In the genomic region with DNA sequence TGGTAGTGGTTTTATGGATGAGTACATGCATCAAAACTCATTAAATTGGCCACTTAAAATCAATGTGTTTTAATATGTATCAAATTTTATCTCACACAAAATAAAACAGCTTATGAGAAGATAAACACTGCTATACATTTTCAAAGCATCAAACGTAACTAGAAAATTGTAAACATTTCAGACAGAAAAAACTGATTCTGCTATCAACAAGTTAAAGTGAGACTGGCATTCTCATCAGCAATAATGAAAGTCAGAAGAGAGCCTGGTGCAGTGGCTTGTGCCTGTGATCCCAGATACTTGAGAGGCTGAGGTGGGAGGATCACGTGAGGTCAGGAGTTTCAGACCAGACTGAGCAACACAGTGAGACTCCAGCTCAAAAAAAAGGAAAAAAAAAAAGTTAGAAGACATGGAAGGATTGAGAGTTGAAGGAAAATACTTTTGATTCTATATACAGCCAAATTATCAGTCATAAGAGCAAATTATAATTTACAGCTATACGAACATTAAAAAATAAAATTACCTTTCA, we compare ENCODE assay signal across 1 cellular context.
TF ChIP-seq lines count a peak whose summit lies in the region.

No MANE protein-coding gene starts in this region.

TF ChIP-seq in HEK293, 187 proteins besides CTCF, POLR2A, EP300 and RAD21 (continued from another document):
- TF ChIP-seq ZNF2 (tag by site-specific recombination; IDR thresholded peaks at IDR 0.05) (no peak), ZNF211 (tag by site-specific recombination; IDR thresholded peaks at IDR 0.05; ENCODE audit: low read depth) (no peak), ZNF777 (tag by site-specific recombination; IDR thresholded peaks at IDR 0.05; ENCODE audit: borderline replicate concordance) (no peak), SETDB1 (IDR thresholded peaks at IDR 0.05; ENCODE audit: insufficient read length, low read length) (no peak), BCL11B (tag by site-specific recombination; IDR thresholded peaks at IDR 0.05; ENCODE audit: low read depth) (no peak), ZNF16 (tag by site-specific recombination; IDR thresholded peaks at IDR 0.05; ENCODE audit: low read depth) (no peak), ZNF701 (tag by site-specific recombination; IDR thresholded peaks at IDR 0.05) (no peak), ZNF555 (tag by site-specific recombination; conservative IDR thresholded peaks at IDR 0.05) (no peak), ZNF529 (tag by site-specific recombination; IDR thresholded peaks at IDR 0.05; ENCODE audit: insufficient replicate concordance) (no peak), ZNF138 (tag by site-specific recombination; IDR thresholded peaks at IDR 0.05; ENCODE audit: borderline replicate concordance) (no peak), PRDM1 (tag by site-specific recombination; IDR thresholded peaks at IDR 0.05) (0 out of 2 replicates have a peak, but pooled peaks have one; percentile 29), ZFP41 (tag by site-specific recombination; IDR thresholded peaks at IDR 0.05; ENCODE audit: borderline replicate concordance) (no peak), ZNF266 (tag by site-specific recombination; IDR thresholded peaks at IDR 0.05; ENCODE audit: low read depth) (no peak), ZNF146 (tag by site-specific recombination; IDR thresholded peaks at IDR 0.05) (no peak), ZNF184 (tag by site-specific recombination; IDR thresholded peaks at IDR 0.05) (no peak), GLIS2 (tag by site-specific recombination; IDR thresholded peaks at IDR 0.05) (no peak), ZNF335 (tag by site-specific recombination; conservative IDR thresholded peaks at IDR 0.05) (no peak), YY2 (tag by site-specific recombination; IDR thresholded peaks at IDR 0.05) (no peak), ZNF169 (tag by site-specific recombination; IDR thresholded peaks at IDR 0.05) (no peak), KLF9 (tag by site-specific recombination; IDR thresholded peaks at IDR 0.05; ENCODE audit: low read depth) (no peak), RBAK (tag by site-specific recombination; IDR thresholded peaks at IDR 0.05) (no peak), ZNF510 (tag by site-specific recombination; IDR thresholded peaks at IDR 0.05; ENCODE audit: insufficient replicate concordance) (no peak), ZNF600 (tag by site-specific recombination; IDR thresholded peaks at IDR 0.05) (no peak), ZNF654 (tag by site-specific recombination; IDR thresholded peaks at IDR 0.05; ENCODE audit: low read depth) (no peak)
- TF ChIP-seq, protein P1, sequence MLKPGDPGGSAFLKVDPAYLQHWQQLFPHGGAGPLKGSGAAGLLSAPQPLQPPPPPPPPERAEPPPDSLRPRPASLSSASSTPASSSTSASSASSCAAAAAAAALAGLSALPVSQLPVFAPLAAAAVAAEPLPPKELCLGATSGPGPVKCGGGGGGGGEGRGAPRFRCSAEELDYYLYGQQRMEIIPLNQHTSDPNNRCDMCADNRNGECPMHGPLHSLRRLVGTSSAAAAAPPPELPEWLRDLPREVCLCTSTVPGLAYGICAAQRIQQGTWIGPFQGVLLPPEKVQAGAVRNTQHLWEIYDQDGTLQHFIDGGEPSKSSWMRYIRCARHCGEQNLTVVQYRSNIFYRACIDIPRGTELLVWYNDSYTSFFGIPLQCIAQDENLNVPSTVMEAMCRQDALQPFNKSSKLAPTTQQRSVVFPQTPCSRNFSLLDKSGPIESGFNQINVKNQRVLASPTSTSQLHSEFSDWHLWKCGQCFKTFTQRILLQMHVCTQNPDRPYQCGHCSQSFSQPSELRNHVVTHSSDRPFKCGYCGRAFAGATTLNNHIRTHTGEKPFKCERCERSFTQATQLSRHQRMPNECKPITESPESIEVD (tag by site-specific recombination; IDR thresholded peaks at IDR 0.05): 0 out of 2 replicates have a peak, but pooled peaks have one; percentile 25
- TF ChIP-seq, protein P2, sequence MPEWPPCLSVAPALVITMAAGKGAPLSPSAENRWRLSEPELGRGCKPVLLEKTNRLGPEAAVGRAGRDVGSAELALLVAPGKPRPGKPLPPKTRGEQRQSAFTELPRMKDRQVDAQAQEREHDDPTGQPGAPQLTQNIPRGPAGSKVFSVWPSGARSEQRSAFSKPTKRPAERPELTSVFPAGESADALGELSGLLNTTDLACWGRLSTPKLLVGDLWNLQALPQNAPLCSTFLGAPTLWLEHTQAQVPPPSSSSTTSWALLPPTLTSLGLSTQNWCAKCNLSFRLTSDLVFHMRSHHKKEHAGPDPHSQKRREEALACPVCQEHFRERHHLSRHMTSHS (tag by site-specific recombination; IDR thresholded peaks at IDR 0.05): no peak
- TF ChIP-seq, protein P3, sequence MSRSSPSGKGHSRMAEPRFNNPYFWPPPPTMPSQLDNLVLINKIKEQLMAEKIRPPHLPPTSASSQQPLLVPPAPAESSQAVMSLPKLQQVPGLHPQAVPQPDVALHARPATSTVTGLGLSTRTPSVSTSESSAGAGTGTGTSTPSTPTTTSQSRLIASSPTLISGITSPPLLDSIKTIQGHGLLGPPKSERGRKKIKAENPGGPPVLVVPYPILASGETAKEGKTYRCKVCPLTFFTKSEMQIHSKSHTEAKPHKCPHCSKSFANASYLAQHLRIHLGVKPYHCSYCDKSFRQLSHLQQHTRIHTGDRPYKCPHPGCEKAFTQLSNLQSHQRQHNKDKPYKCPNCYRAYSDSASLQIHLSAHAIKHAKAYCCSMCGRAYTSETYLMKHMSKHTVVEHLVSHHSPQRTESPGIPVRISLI (tag by site-specific recombination; IDR thresholded peaks at IDR 0.05): peak; percentile 53; the same call in 1 of the 2 replicates
- TF ChIP-seq, protein P4, sequence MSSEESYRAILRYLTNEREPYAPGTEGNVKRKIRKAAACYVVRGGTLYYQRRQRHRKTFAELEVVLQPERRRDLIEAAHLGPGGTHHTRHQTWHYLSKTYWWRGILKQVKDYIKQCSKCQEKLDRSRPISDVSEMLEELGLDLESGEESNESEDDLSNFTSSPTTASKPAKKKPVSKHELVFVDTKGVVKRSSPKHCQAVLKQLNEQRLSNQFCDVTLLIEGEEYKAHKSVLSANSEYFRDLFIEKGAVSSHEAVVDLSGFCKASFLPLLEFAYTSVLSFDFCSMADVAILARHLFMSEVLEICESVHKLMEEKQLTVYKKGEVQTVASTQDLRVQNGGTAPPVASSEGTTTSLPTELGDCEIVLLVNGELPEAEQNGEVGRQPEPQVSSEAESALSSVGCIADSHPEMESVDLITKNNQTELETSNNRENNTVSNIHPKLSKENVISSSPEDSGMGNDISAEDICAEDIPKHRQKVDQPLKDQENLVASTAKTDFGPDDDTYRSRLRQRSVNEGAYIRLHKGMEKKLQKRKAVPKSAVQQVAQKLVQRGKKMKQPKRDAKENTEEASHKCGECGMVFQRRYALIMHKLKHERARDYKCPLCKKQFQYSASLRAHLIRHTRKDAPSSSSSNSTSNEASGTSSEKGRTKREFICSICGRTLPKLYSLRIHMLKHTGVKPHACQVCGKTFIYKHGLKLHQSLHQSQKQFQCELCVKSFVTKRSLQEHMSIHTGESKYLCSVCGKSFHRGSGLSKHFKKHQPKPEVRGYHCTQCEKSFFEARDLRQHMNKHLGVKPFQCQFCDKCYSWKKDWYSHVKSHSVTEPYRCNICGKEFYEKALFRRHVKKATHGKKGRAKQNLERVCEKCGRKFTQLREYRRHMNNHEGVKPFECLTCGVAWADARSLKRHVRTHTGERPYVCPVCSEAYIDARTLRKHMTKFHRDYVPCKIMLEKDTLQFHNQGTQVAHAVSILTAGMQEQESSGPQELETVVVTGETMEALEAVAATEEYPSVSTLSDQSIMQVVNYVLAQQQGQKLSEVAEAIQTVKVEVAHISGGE (tag by site-specific recombination; conservative IDR thresholded peaks at IDR 0.05; ENCODE audit: low read depth): no peak
- TF ChIP-seq, protein P5, sequence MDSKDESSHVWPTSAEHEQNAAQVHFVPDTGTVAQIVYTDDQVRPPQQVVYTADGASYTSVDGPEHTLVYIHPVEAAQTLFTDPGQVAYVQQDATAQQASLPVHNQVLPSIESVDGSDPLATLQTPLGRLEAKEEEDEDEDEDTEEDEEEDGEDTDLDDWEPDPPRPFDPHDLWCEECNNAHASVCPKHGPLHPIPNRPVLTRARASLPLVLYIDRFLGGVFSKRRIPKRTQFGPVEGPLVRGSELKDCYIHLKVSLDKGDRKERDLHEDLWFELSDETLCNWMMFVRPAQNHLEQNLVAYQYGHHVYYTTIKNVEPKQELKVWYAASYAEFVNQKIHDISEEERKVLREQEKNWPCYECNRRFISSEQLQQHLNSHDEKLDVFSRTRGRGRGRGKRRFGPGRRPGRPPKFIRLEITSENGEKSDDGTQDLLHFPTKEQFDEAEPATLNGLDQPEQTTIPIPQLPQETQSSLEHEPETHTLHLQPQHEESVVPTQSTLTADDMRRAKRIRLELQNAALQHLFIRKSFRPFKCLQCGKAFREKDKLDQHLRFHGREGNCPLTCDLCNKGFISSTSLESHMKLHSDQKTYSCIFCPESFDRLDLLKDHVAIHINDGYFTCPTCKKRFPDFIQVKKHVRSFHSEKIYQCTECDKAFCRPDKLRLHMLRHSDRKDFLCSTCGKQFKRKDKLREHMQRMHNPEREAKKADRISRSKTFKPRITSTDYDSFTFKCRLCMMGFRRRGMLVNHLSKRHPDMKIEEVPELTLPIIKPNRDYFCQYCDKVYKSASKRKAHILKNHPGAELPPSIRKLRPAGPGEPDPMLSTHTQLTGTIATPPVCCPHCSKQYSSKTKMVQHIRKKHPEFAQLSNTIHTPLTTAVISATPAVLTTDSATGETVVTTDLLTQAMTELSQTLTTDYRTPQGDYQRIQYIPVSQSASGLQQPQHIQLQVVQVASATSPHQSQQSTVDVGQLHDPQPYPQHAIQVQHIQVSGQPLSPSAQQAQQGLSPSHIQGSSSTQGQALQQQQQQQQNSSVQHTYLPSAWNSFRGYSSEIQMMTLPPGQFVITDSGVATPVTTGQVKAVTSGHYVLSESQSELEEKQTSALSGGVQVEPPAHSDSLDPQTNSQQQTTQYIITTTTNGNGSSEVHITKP (tag by site-specific recombination; IDR thresholded peaks at IDR 0.05): no peak
- TF ChIP-seq, protein P6, sequence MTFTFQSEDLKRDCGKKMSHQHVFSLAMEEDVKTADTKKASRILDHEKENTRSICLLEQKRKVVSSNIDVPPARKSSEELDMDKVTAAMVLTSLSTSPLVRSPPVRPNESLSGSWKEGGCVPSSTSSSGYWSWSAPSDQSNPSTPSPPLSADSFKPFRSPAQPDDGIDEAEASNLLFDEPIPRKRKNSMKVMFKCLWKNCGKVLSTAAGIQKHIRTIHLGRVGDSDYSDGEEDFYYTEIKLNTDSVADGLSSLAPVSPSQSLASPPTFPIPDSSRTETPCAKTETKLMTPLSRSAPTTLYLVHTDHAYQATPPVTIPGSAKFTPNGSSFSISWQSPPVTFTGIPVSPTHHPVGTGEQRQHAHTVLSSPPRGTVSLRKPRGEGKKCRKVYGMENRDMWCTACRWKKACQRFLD (tag by site-specific recombination; IDR thresholded peaks at IDR 0.05): no peak
- TF ChIP-seq, protein P7, sequence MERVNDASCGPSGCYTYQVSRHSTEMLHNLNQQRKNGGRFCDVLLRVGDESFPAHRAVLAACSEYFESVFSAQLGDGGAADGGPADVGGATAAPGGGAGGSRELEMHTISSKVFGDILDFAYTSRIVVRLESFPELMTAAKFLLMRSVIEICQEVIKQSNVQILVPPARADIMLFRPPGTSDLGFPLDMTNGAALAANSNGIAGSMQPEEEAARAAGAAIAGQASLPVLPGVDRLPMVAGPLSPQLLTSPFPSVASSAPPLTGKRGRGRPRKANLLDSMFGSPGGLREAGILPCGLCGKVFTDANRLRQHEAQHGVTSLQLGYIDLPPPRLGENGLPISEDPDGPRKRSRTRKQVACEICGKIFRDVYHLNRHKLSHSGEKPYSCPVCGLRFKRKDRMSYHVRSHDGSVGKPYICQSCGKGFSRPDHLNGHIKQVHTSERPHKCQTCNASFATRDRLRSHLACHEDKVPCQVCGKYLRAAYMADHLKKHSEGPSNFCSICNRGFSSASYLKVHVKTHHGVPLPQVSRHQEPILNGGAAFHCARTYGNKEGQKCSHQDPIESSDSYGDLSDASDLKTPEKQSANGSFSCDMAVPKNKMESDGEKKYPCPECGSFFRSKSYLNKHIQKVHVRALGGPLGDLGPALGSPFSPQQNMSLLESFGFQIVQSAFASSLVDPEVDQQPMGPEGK (tag by site-specific recombination; IDR thresholded peaks at IDR 0.05): no peak
